Comparison of ENCODE assay signal across 8 cellular contexts in the genomic region with DNA sequence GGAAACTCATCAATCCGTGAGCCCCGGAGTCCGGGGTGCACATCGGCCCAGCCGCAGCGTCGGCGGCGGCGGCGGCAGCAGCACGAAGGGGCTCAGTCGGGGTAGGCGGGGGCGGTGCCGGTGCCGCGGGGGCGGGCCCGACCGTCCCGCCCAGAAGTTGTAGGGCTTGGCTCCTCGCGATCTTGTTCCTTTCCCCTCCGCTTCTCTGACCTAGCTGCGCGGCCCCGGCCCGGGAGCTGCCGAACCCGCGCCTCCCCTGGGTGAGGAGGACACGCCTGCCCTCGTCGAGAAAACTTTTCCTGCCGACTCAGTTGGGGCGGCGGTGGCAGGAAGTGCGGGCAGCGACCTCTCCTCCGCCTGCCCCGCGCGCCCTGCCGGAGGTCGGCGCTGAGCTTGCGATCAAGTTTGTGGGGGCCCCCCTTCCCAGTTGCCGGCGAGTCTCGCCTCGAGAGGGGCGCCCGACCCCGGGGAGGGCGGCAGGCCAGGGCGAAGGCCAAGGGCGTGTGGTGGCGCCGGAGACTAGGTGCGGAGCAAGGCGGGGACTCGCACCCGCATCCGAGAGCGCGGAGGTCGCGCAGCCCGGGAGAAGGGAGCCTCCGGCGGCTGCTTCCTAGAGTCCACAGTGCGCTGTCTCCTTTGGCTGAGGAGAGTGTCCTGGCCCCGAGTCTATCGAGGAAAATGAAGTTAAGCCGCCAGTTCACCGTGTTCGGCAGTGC. TPM values are rescaled to one million over a fixed set of nuclear protein-coding genes. Genes with fewer than 3 reads are reported as not detected.
DNase-seq lines count a peak whose midpoint lies in the region; ATAC-seq, FAIRE-seq and TF ChIP-seq lines count a peak whose summit lies in the region.

MAN2A1 (plus strand) TSS at position 188 of the 716 bp plus-strand sequence; CDS start at position 679, 491 bp downstream.

- WGBS in HepG2 (ENCODE audit: low lambda C conversion rate): 0% methylated on average over 2 of the region's 78 CpGs

- in situ Hi-C loops in HepG2 (cut with HindIII; ENCODE audit: extremely low pct_ligation_motif_present, low pct_unique_long_range_greater_than_20kb): loop anchor here (5.0 to 25.0 kb wide), 3 partner anchors 312 to 778 kb away; no protein-coding TSS in a partner anchor

- H3K79me2 ChIP-seq in HepG2 (ENCODE audit: insufficient read depth, low read length): peaks cover 45% of the 10 kb centered on the region

- H2AFZ ChIP-seq in HepG2 (ENCODE audit: low read length): peak within 1 kb of the TSS; percentile 77

- TF ChIP-seq POLR2A in HepG2 (IDR thresholded peaks at IDR 0.05; ENCODE audit: insufficient read depth in 1 of 2, low read depth in 2 of 2, low read length in 2 of 2): no peak; a peak in 1 of 4 replicates

- H3K9ac ChIP-seq in HepG2 (ENCODE audit: insufficient read depth, low read depth, low read length): peak within 1 kb of the TSS; percentile 86

- TF ChIP-seq EP300 in HepG2 (IDR thresholded peaks at IDR 0.05; ENCODE audit: low read depth in 2 of 2, low read length in 2 of 2) (no peak), HepG2 (CRISPR knock-in tag; IDR thresholded peaks at IDR 0.05; ENCODE audit: borderline replicate concordance) (no peak)

- no peak for TF ChIP-seq RAD21 in HepG2 (CRISPR knock-in tag; IDR thresholded peaks at IDR 0.05)

- DNase-seq in NCI-H345 (lab: John Stamatoyannopoulos, UW): peak; percentile 70
- peak; percentile 82 to 84 for DNase-seq in activated CD4-positive, alpha-beta T cell treated with anti-CD3 and anti-CD28 coated beads for 4 hours
- peak; percentile 47 for DNase-seq in dedifferentiated amniotic fluid mesenchymal stem cell (ENCODE audit: extremely low spot score)
- DNase-seq in HepG2 (ENCODE audit: low spot score): peak; percentile 44
- DNase-seq in stimulated activated CD4-positive, alpha-beta T cell treated with anti-CD3 and anti-CD28 coated beads, Interleukin-4, amount 100 ng/mL, for 4 hours: peak; percentile 75 to 83

- TF ChIP-seq CTCF in 22Rv1 (IDR thresholded peaks at IDR 0.05): no peak
- TF ChIP-seq CTCF in HepG2 (CRISPR knock-in tag; IDR thresholded peaks at IDR 0.05): 0 out of 2 replicates have a peak, but pooled peaks have one; percentile 10

- H3K27ac ChIP-seq in 22Rv1 (peak within 1 kb of the TSS; percentile 98), HepG2 (ENCODE audit: extremely low read length, insufficient read depth, low read length) (peak within 1 kb of the TSS; percentile 90)

- POLR2A ChIA-PET in HepG2 (lab: Yijun Ruan, JAX): interaction anchor here (1.0 to 2.9 kb wide), 8 partner anchors 18 to 942 kb away, joined by 3 to 10 read pairs (median 5); partner anchors contain the start of gene PJA2

- intact Hi-C loops in HepG2 (cut with micrococcal nuclease; ENCODE audit: unreplicated experiment): loop anchor here (2.0 to 5.0 kb wide), 9 partner anchors 62 to 1048 kb away; partner anchors contain the start of gene FER

- H4K20me1 ChIP-seq in HepG2 (ENCODE audit: insufficient read depth, low read length): peaks cover 32% of the 10 kb centered on the region

- ATAC-seq in GM18511 (IDR thresholded peaks at IDR 0.05; ENCODE audit: unreplicated experiment): peak; percentile 56
- ATAC-seq in HG03045 (IDR thresholded peaks at IDR 0.05; ENCODE audit: unreplicated experiment): peak; percentile 55
- ATAC-seq in HepG2: peak; percentile 69

- H3K4me1 ChIP-seq in HepG2 (ENCODE audit: insufficient read depth, low read length): peaks cover 45% of the 10 kb centered on the region

- no peaks in the 10 kb centered on the region for H3K36me3 ChIP-seq in HepG2 (replicated peaks in 1 of 2; ENCODE audit: control insufficient read depth in 1 of 2, insufficient read depth in 2 of 2, low read length in 2 of 2)

- H3K4me3 ChIP-seq in HepG2 (replicated peaks in 1 of 3; ENCODE audit: insufficient read depth in 1 of 3, low read depth in 2 of 3, low read length in 3 of 3): peak within 1 kb of the TSS; percentile 84 to 91 (median 89)

- CTCF ChIA-PET in HepG2 (lab: Yijun Ruan, JAX; ENCODE audit: low intra/inter-chr PET ratio, low total read pairs): interaction anchor here (1.4 kb wide), 1 partner anchor 1008 kb away, joined by 5 read pairs; no protein-coding TSS in a partner anchor

- H3K27me3 ChIP-seq in HepG2 (ENCODE audit: control insufficient read depth in 1 of 2, insufficient read depth in 2 of 2, low read length in 2 of 2): no peaks in the 10 kb centered on the region; a peak in 1 of 5 replicates

- H3K4me2 ChIP-seq in HepG2 (ENCODE audit: low read depth, low read length): peak within 1 kb of the TSS; percentile 78

- no TSS peak for BruUV-seq in HepG2 (replicated peaks; lab: Mats Ljungman, UMichigan)

- no peaks in the 10 kb centered on the region for H3K9me3 ChIP-seq in HepG2 (ENCODE audit: low read length)

- FAIRE-seq in HepG2 (lab: Jason Lieb, UNC): no peak

TF ChIP-seq in HepG2, 621 proteins besides CTCF, POLR2A, EP300 and RAD21 (continues in another document):
- no peak for TF ChIP-seq GTF2F1 (IDR thresholded peaks at IDR 0.05; ENCODE audit: low read length)
- no peak for TF ChIP-seq TEAD2 (CRISPR knock-in tag; IDR thresholded peaks at IDR 0.05)
- TF ChIP-seq HMG20B (CRISPR knock-in tag; conservative IDR thresholded peaks at IDR 0.05): no peak
- no peak for TF ChIP-seq NR2C2 (CRISPR knock-in tag; IDR thresholded peaks at IDR 0.05; ENCODE audit: borderline replicate concordance)
- TF ChIP-seq SP4 (CRISPR knock-in tag; IDR thresholded peaks at IDR 0.05): 0 out of 2 replicates have a peak, but pooled peaks have one; percentile 8
- TF ChIP-seq ZNF746 (CRISPR knock-in tag; IDR thresholded peaks at IDR 0.05): no peak
- TF ChIP-seq ZNF335 (CRISPR knock-in tag; IDR thresholded peaks at IDR 0.05): no peak
- no peak for TF ChIP-seq ZNF576 (CRISPR knock-in tag; IDR thresholded peaks at IDR 0.05)
- TF ChIP-seq ZNF264 (CRISPR knock-in tag; IDR thresholded peaks at IDR 0.05): no peak
- TF ChIP-seq, protein P1, sequence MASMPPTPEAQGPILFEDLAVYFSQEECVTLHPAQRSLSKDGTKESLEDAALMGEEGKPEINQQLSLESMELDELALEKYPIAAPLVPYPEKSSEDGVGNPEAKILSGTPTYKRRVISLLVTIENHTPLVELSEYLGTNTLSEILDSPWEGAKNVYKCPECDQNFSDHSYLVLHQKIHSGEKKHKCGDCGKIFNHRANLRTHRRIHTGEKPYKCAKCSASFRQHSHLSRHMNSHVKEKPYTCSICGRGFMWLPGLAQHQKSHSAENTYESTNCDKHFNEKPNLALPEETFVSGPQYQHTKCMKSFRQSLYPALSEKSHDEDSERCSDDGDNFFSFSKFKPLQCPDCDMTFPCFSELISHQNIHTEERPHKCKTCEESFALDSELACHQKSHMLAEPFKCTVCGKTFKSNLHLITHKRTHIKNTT (CRISPR knock-in tag; IDR thresholded peaks at IDR 0.05): no peak
- TF ChIP-seq ZSCAN21 (CRISPR knock-in tag; IDR thresholded peaks at IDR 0.05; ENCODE audit: borderline replicate concordance): no peak
- TF ChIP-seq ZNF605 (CRISPR knock-in tag; IDR thresholded peaks at IDR 0.05): no peak
- TF ChIP-seq ISL2 (CRISPR knock-in tag; IDR thresholded peaks at IDR 0.05): no peak

RNA-seq across cellular contexts. Expression of gene MAN2A1, which starts in this region (rescaled TPM):
- total RNA-seq in HepG2 (2016; rRNA removed; fragmentation: Illumina TruSeq; extraction: Trizol): 55.0 and 80.5 TPM in 2 replicates
- 72.2 and 78.9 TPM in 2 replicates for total RNA-seq in HepG2 (2016; cell fraction: cytosol; rRNA removed; fragmentation: Illumina TruSeq; extraction: Trizol; ENCODE audit: low read depth)
- 51.9 and 82.4 TPM in 2 replicates for total RNA-seq in HepG2 (2016; cell fraction: insoluble cytoplasmic fraction; rRNA removed; fragmentation: Illumina TruSeq; extraction: Trizol)
- total RNA-seq in HepG2 (2016; cell fraction: membrane; rRNA removed; fragmentation: Illumina TruSeq; extraction: Trizol): 32.4 and 37.5 TPM in 2 replicates
- 133 and 143 TPM in 2 replicates for total RNA-seq in HepG2 (2016; cell fraction: nucleus; rRNA removed; fragmentation: Illumina TruSeq; extraction: Trizol)
- 56.2 and 58.1 TPM in 2 replicates for polyA plus RNA-seq in HepG2 (2011; rRNA removed)
- polyA plus RNA-seq in HepG2 (2011; cell fraction: cytosol; rRNA removed): 22.6 and 40.2 TPM in 2 replicates
- polyA plus RNA-seq in HepG2 (2011; cell fraction: nucleus; rRNA removed): 28.0 and 37.9 TPM in 2 replicates
- polyA plus RNA-seq in HepG2 (2012): 76.9 and 89.0 TPM in 2 replicates
- polyA plus RNA-seq in HepG2 (2016; cell fraction: cytosol; fragmentation: Illumina TruSeq; extraction: Trizol; ENCODE audit: low read depth): 1.9 and 2.2 TPM in 2 replicates
- 28.4 and 30.3 TPM in 2 replicates for polyA plus RNA-seq in HepG2 (2016; cell fraction: insoluble cytoplasmic fraction; fragmentation: Illumina TruSeq; extraction: Trizol; ENCODE audit: low read depth)
- polyA plus RNA-seq in HepG2 (2016; cell fraction: membrane; fragmentation: Illumina TruSeq; extraction: Trizol; ENCODE audit: low read depth): 5.1 and 6.9 TPM in 2 replicates
- 91.6 and 95.2 TPM in 2 replicates for polyA plus RNA-seq in HepG2 (2016; cell fraction: nucleus; fragmentation: Illumina TruSeq; extraction: Trizol; ENCODE audit: insufficient read depth, low read depth)
- polyA minus RNA-seq in HepG2 (2011; rRNA and poly(A)+ RNA removed; ENCODE audit: low replicate concordance): 47.8 and 93.4 TPM in 2 replicates
- polyA minus RNA-seq in HepG2 (2011; cell fraction: cytosol; rRNA and poly(A)+ RNA removed): 110 and 149 TPM in 2 replicates
- 230 and 293 TPM in 2 replicates for polyA minus RNA-seq in HepG2 (2011; cell fraction: nucleus; rRNA and poly(A)+ RNA removed)

Comparison
In these comparisons a context has a peak if more than half of its experiments do, and no peak if none do; other contexts are left out.
1. Peak in every context shown above with its lines: DNase-seq, ATAC-seq, H3K4me3 ChIP-seq and H3K27ac ChIP-seq.